In genomic region chr2:157890960-157891629, GRCh38 we compare ENCODE assay signal across 16 cellular contexts. TPM values are rescaled to one million over a fixed set of nuclear protein-coding genes. Genes with fewer than 3 reads are reported as not detected.
DNase-seq lines count a peak whose midpoint lies in the region; ATAC-seq and TF ChIP-seq lines count a peak whose summit lies in the region.
"Had no signal": no experiment of that assay in that cellular context is flagged by ENCODE, and none has a peak within 500 bp of the region (broad histone marks: within the 10 kb centered on the region; RNA-seq: fewer than 3 reads in every experiment).

No MANE protein-coding gene starts in this region.

- peak overlapping the region; percentile 89 for H3K27ac Mint-ChIP-seq in activated T-cell treated with anti-CD3 and anti-CD28 coated beads, Interleukin-2, amount 50 U/mL, for 24 hours
- peak overlapping the region; percentile 79 for H3K27ac Mint-ChIP-seq in activated CD4-positive, alpha-beta memory T cell treated with anti-CD3 and anti-CD28 coated beads, Interleukin-2, amount 10 ng/mL, durations not matched to agents 7 days and 5 days
- H3K27ac Mint-ChIP-seq in naive thymus-derived CD8-positive, alpha-beta T cell, result peak overlapping the region in 8 of 10 donors; percentile 41 to 85 (median 81)
- no peak overlapping the region for H3K27ac Mint-ChIP-seq in natural killer cell
- H3K27ac Mint-ChIP-seq: neural progenitor cell had no signal

- peaks cover 63% of the 10 kb centered on the region for H3K4me1 Mint-ChIP-seq in activated T-cell treated with anti-CD3 and anti-CD28 coated beads, Interleukin-2, amount 50 U/mL, for 24 hours (ENCODE audit: low read depth)
- H3K4me1 Mint-ChIP-seq in activated CD4-positive, alpha-beta memory T cell treated with anti-CD3 and anti-CD28 coated beads, Interleukin-2, amount 10 ng/mL, durations not matched to agents 7 days and 5 days, result peaks cover 54% of the 10 kb centered on the region
- H3K4me1 Mint-ChIP-seq in naive thymus-derived CD8-positive, alpha-beta T cell, result peaks cover 16 to 36% (median 29%) of the 10 kb centered on the region in 4 donors
- H3K4me1 Mint-ChIP-seq in natural killer cell, result peaks cover 9% of the 10 kb centered on the region in 2 donors

- TF ChIP-seq CTCF in natural killer cell (IDR thresholded peaks at IDR 0.05), result no peak

- CTCF ChIA-PET in activated CD4-positive, alpha-beta memory T cell treated with anti-CD3 and anti-CD28 coated beads, Interleukin-2, amount 10 ng/mL, durations not matched to agents 7 days and 5 days (lab: Charles Lee), result interaction anchor here (2.1 to 3.6 kb wide), 2 partner anchors 11 to 15 kb away, joined by 17 to 18 read pairs; partner anchors contain the start of gene ACVR1

- ATAC-seq in naive thymus-derived CD8-positive, alpha-beta T cell, result no peak
- ATAC-seq in natural killer cell, result no peak
- ATAC-seq: right cardiac atrium had no signal

- DNase-seq in activated T-cell treated with anti-CD3 and anti-CD28 coated beads, Interleukin-2, amount 50 U/mL, for 24 hours, result no peak
- DNase-seq in activated T-cell treated with anti-CD3 and anti-CD28 coated beads, Interleukin-2, amount 50 U/mL, for 48 hours, result no peak
- DNase-seq in NCI-H146 treated with DMSO at 0.1 percent for 48 hours (lab: John Stamatoyannopoulos, UW; ENCODE audit: unreplicated experiment), result peak; percentile 74
- no peak for DNase-seq in activated CD4-positive, alpha-beta memory T cell treated with anti-CD3 and anti-CD28 coated beads, Interleukin-2, amount 10 ng/mL, durations not matched to agents 7 days and 5 days
- no peak for DNase-seq in naive thymus-derived CD8-positive, alpha-beta T cell
- no peak for DNase-seq in natural killer cell
- no peak for DNase-seq in effector CD4-positive, alpha-beta T cell
- no peak for DNase-seq in NCI-H2196 treated with DMSO at 0.1 percent for 48 hours (lab: John Stamatoyannopoulos, UW; ENCODE audit: unreplicated experiment)
- DNase-seq: amygdala; colonic mucosa; esophagus squamous epithelium; hippocampal formation; OCI-M1; right cardiac atrium; stimulated activated CD4-positive, alpha-beta T cell treated with anti-CD3 and anti-CD28 coated beads, Interleukin-4, amount 100 ng/mL, for 4 hours had no signal

- intact Hi-C loops in natural killer cell (cut with micrococcal nuclease), result no loop called here

- H3K36me3 Mint-ChIP-seq in activated T-cell treated with anti-CD3 and anti-CD28 coated beads, Interleukin-2, amount 50 U/mL, for 24 hours (ENCODE audit: low read depth), result peaks cover under 1% of the 10 kb centered on the region
- H3K36me3 Mint-ChIP-seq in activated CD4-positive, alpha-beta memory T cell treated with anti-CD3 and anti-CD28 coated beads, Interleukin-2, amount 10 ng/mL, durations not matched to agents 7 days and 5 days (ENCODE audit: low read depth), result peaks cover 17% of the 10 kb centered on the region
- H3K36me3 Mint-ChIP-seq in naive thymus-derived CD8-positive, alpha-beta T cell, result no peaks in the 10 kb centered on the region
- no peaks in the 10 kb centered on the region for H3K36me3 Mint-ChIP-seq in natural killer cell
- H3K36me3 Mint-ChIP-seq: neural progenitor cell had no signal

- POLR2A ChIA-PET in activated CD4-positive, alpha-beta memory T cell treated with anti-CD3 and anti-CD28 coated beads, Interleukin-2, amount 10 ng/mL, durations not matched to agents 7 days and 5 days (lab: Charles Lee), result interaction anchor here (1.7 to 4.7 kb wide), 3 partner anchors 9 to 452 kb away, joined by 4 to 63 read pairs (median 33); partner anchors contain the start of gene ACVR1
- POLR2A ChIA-PET in naive thymus-derived CD8-positive, alpha-beta T cell (lab: Charles Lee), result interaction anchor here (0.6 to 2.4 kb wide), 5 partner anchors 8 to 473 kb away, joined by 3 to 11 read pairs (median 3); partner anchors contain the start of gene ACVR1

- H3K27me3 Mint-ChIP-seq in activated T-cell treated with anti-CD3 and anti-CD28 coated beads, Interleukin-2, amount 50 U/mL, for 24 hours, result no peaks in the 10 kb centered on the region
- peaks cover 4% of the 10 kb centered on the region for H3K27me3 Mint-ChIP-seq in activated CD4-positive, alpha-beta memory T cell treated with anti-CD3 and anti-CD28 coated beads, Interleukin-2, amount 10 ng/mL, durations not matched to agents 7 days and 5 days
- peaks cover 0 to 4% (median 1%) of the 10 kb centered on the region in 5 donors for H3K27me3 Mint-ChIP-seq in naive thymus-derived CD8-positive, alpha-beta T cell
- H3K27me3 Mint-ChIP-seq in natural killer cell (ENCODE audit: low read depth in 2 of 2), result peaks cover 4 to 8% of the 10 kb centered on the region in 2 donors

- peak overlapping the region; percentile 24 for H3K4me3 Mint-ChIP-seq in activated T-cell treated with anti-CD3 and anti-CD28 coated beads, Interleukin-2, amount 50 U/mL, for 24 hours
- peak overlapping the region; percentile 24 for H3K4me3 Mint-ChIP-seq in activated CD4-positive, alpha-beta memory T cell treated with anti-CD3 and anti-CD28 coated beads, Interleukin-2, amount 10 ng/mL, durations not matched to agents 7 days and 5 days
- H3K4me3 Mint-ChIP-seq in naive thymus-derived CD8-positive, alpha-beta T cell, result peak overlapping the region in 8 of 10 donors; percentile 1 to 76 (median 71)
- H3K4me3 Mint-ChIP-seq in natural killer cell, result no peak overlapping the region
- H3K4me3 Mint-ChIP-seq: neural progenitor cell had no signal

- H3K9me3 Mint-ChIP-seq in activated T-cell treated with anti-CD3 and anti-CD28 coated beads, Interleukin-2, amount 50 U/mL, for 24 hours, result peaks cover 3% of the 10 kb centered on the region
- H3K9me3 Mint-ChIP-seq in activated CD4-positive, alpha-beta memory T cell treated with anti-CD3 and anti-CD28 coated beads, Interleukin-2, amount 10 ng/mL, durations not matched to agents 7 days and 5 days, result no peaks in the 10 kb centered on the region
- no peaks in the 10 kb centered on the region for H3K9me3 Mint-ChIP-seq in naive thymus-derived CD8-positive, alpha-beta T cell
- no peaks in the 10 kb centered on the region for H3K9me3 Mint-ChIP-seq in natural killer cell
- H3K9me3 Mint-ChIP-seq: neural progenitor cell had no signal

RNA-seq across cellular contexts. Expression of gene ACVR1, which starts 15.0 kb away (rescaled TPM):
- total RNA-seq in activated CD4-positive, alpha-beta memory T cell treated with anti-CD3 and anti-CD28 coated beads, Interleukin-2, amount 10 ng/mL, durations not matched to agents 7 days and 5 days, result 10 to 100 TPM; 24.2 to 27.6 TPM
- 10 to 100 TPM; 11.1 to 14.5 TPM for total RNA-seq in naive thymus-derived CD8-positive, alpha-beta T cell
- polyA plus RNA-seq in naive thymus-derived CD8-positive, alpha-beta T cell, result 1 to 10 TPM; 2.6 to 4.3 (median 3.7) TPM
- 1 to 10 TPM; 3.3 to 6.9 (median 6.1) TPM for total RNA-seq in natural killer cell

Comparison
In these comparisons a context has a peak if more than half of its experiments do, and no peak if none do; other contexts are left out.
1. H3K27ac Mint-ChIP-seq: peak in activated T-cell treated with anti-CD3 and anti-CD28 coated beads, Interleukin-2, amount 50 U/mL, for 24 hours (single experiment), activated CD4-positive, alpha-beta memory T cell treated with anti-CD3 and anti-CD28 coated beads, Interleukin-2, amount 10 ng/mL, durations not matched to agents 7 days and 5 days (single experiment) and naive thymus-derived CD8-positive, alpha-beta T cell (8 of 10); none in natural killer cell (0 of 2).